16 cellular contexts compared by ENCODE assay signal in the genomic region with DNA sequence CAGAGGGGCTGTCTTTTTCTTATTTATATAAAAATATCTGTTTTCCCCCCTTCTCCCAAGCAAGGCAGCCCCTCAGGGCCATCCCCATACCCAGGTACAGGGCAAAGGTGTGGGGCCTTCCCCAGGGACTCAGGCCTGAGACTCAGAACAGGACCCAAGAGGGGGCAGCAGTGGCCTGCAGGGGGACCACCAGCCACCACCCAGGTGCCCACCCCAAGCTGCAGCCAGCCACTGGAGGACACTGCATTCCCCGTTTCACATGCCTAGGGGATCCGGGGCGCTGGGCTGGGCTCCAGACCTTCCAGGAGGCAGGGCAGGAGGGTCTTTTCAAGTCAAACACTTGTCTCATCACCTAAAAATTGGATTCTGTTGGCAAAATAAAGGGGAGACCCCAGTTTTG.
DNase-seq lines count a peak whose midpoint lies in the region; ATAC-seq and TF ChIP-seq lines count a peak whose summit lies in the region.
"Had no signal": no experiment of that assay in that cellular context is flagged by ENCODE, and none has a peak within 500 bp of the region (broad histone marks: within the 10 kb centered on the region; RNA-seq: fewer than 3 reads in every experiment).

No MANE protein-coding gene starts in this region.

- no peak overlapping the region for H3K4me3 Mint-ChIP-seq in neural progenitor cell
- H3K4me3 Mint-ChIP-seq: T-helper 1 cell treated with Interleukin-12 subunit alpha and Interleukin-12 subunit beta and Interleukin-4 antibody, amounts not matched to agents 30 μg/mL and 1 μg/mL, for 36 hours had no signal

- no peaks in the 10 kb centered on the region for H3F3A ChIP-seq in neural progenitor cell (ENCODE audit: low read depth)

- DNase-seq in NCI-H82 (lab: John Stamatoyannopoulos, UW): peak; percentile 18
- no peak for DNase-seq in NCI-H82 treated with DMSO at 0.1 percent for 48 hours (lab: John Stamatoyannopoulos, UW; ENCODE audit: unreplicated experiment)
- DNase-seq in neural progenitor cell (ENCODE audit: low spot score): peak; percentile 44
- no peak for DNase-seq in activated T-cell treated with anti-CD3 and anti-CD28 coated beads, Interleukin-2, amount 50 U/mL, for 1 hour
- no peak for DNase-seq in CD1c-positive myeloid dendritic cell (ENCODE audit: extremely low spot score)
- DNase-seq: DMS79 treated with DMSO at 0.1 percent for 48 hours, NCI-H187 treated with DMSO at 0.1 percent for 48 hours, NCI-H774 had no signal

- H3K36me3 Mint-ChIP-seq in neural progenitor cell: peaks cover 3% of the 10 kb centered on the region

- peaks cover 33% of the 10 kb centered on the region for H3K36me3 ChIP-seq in OCI-LY3 (replicated peaks; ENCODE audit: low read depth, low read length)
- no peaks in the 10 kb centered on the region for H3K36me3 ChIP-seq in neural progenitor cell

- TF ChIP-seq CTCF in GM12872 (IDR thresholded peaks at IDR 0.05; ENCODE audit: insufficient read depth, low read depth, low read length) (0 out of 3 replicates have a peak, but pooled peaks have one; percentile 14), OCI-LY3 (IDR thresholded peaks at IDR 0.05; ENCODE audit: low read depth, low read length) (peak; percentile 29), neural progenitor cell (IDR thresholded peaks at IDR 0.05) (peak; percentile 35)

- H3K9ac ChIP-seq in OCI-LY3 (ENCODE audit: low read length): peak overlapping the region; percentile 69
- no peak overlapping the region for H3K9ac ChIP-seq in neural progenitor cell

- H3K27ac Mint-ChIP-seq in neural progenitor cell: no peak overlapping the region
- H3K27ac Mint-ChIP-seq: T-helper 1 cell treated with Interleukin-12 subunit alpha and Interleukin-12 subunit beta and Interleukin-4 antibody, amounts not matched to agents 30 μg/mL and 1 μg/mL, for 36 hours had no signal

- H3K27me3 Mint-ChIP-seq in neural progenitor cell (ENCODE audit: insufficient read depth, low read depth): peaks cover 6% of the 10 kb centered on the region

- no peaks in the 10 kb centered on the region for H3K9me3 ChIP-seq in OCI-LY3 (ENCODE audit: insufficient read depth, low read length)
- no peaks in the 10 kb centered on the region for H3K9me3 ChIP-seq in neural progenitor cell (ENCODE audit: low read depth)
- H3K9me3 ChIP-seq: BLaER1 treated with 17β-estradiol and CSF1 and Interleukin-3, amounts not matched to agents 10 nM and 100 nM had no signal

- no peaks in the 10 kb centered on the region; the same call in 1 of the 2 replicates for H3K79me2 ChIP-seq in OCI-LY3 (ENCODE audit: low read length)
- H3K79me2 ChIP-seq in neural progenitor cell (ENCODE audit: low read depth): no peaks in the 10 kb centered on the region

- no peaks in the 10 kb centered on the region for H3K27me3 ChIP-seq in OCI-LY3 (ENCODE audit: low read depth, low read length)
- H3K27me3 ChIP-seq in neural progenitor cell: no peaks in the 10 kb centered on the region
- H3K27me3 ChIP-seq: BLaER1 treated with 17β-estradiol and CSF1 and Interleukin-3, amounts not matched to agents 10 nM and 100 nM had no signal

- H3K9me3 Mint-ChIP-seq in neural progenitor cell: no peaks in the 10 kb centered on the region
- H3K9me3 Mint-ChIP-seq: T-helper 1 cell treated with Interleukin-12 subunit alpha and Interleukin-12 subunit beta and Interleukin-4 antibody, amounts not matched to agents 30 μg/mL and 1 μg/mL, for 36 hours had no signal

- peak overlapping the region; percentile 56 for H3K4me2 ChIP-seq in OCI-LY3 (ENCODE audit: low read length)
- no peak overlapping the region for H3K4me2 ChIP-seq in neural progenitor cell

- H2AFZ ChIP-seq in OCI-LY3 (ENCODE audit: low read depth, low read length): no peak overlapping the region
- no peak overlapping the region for H2AFZ ChIP-seq in neural progenitor cell (replicated peaks)

- peaks cover under 1% of the 10 kb centered on the region for H3K4me1 Mint-ChIP-seq in neural progenitor cell

- H3K4me3 ChIP-seq in OCI-LY3 (ENCODE audit: low read length): no peak overlapping the region
- H3K4me3 ChIP-seq in neural progenitor cell: no peak overlapping the region
- H3K4me3 ChIP-seq: BLaER1 treated with 17β-estradiol and CSF1 and Interleukin-3, amounts not matched to agents 10 nM and 100 nM; K562 had no signal

- ATAC-seq in HG02571 (IDR thresholded peaks at IDR 0.05; ENCODE audit: unreplicated experiment): no peak
- ATAC-seq: HCT116, K562 had no signal

- no peaks in the 10 kb centered on the region for H4K20me1 ChIP-seq in OCI-LY3 (ENCODE audit: insufficient read depth, low read length)
- no peaks in the 10 kb centered on the region for H4K20me1 ChIP-seq in neural progenitor cell (ENCODE audit: low read depth)

- peaks cover 97% of the 10 kb centered on the region for H3K4me1 ChIP-seq in OCI-LY3 (ENCODE audit: low read length)
- no peaks in the 10 kb centered on the region for H3K4me1 ChIP-seq in neural progenitor cell

- H3K27ac ChIP-seq in OCI-LY3 (ENCODE audit: low read length): peak overlapping the region; percentile 92
- H3K27ac ChIP-seq in neural progenitor cell: no peak overlapping the region
- H3K27ac ChIP-seq: 22Rv1 had no signal

Comparison
In these comparisons a context has a peak if more than half of its experiments do, and no peak if none do; other contexts are left out.
1. DNase-seq: peak in NCI-H82 (single experiment) and neural progenitor cell (single experiment); none in NCI-H82 treated with DMSO at 0.1 percent for 48 hours (single experiment), activated T-cell treated with anti-CD3 and anti-CD28 coated beads, Interleukin-2, amount 50 U/mL, for 1 hour (single experiment) and CD1c-positive myeloid dendritic cell (single experiment).
2. Peak in every context shown above with its lines, with median percentiles within 50 percentile points of each other: CTCF ChIP-seq.